1 cellular context compared by ENCODE assay signal in the genomic region with DNA sequence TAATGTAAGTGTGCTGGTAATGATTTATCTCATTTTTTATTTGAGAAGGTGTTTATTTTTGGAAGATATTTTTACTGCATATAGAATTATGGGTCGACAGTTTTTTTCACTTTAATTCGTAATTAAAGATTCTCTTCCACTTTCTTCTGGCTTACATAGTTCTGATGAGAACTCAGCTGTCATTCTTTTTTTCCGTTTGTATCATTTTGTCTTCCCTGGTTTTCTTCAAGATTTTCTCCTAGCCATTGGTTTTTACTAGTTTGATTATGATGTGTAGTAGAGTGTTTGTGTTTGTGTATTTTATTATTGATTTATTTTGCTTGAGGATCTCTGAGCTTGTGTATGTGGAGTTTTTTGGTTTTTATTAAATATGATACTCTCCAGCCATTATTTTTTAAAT.
TF ChIP-seq lines count a peak whose summit lies in the region.

No MANE protein-coding gene starts in this region.

TF ChIP-seq in GM12878, 131 proteins besides CTCF, POLR2A, EP300 and RAD21 (continued from another document):
- TF ChIP-seq ZBTB40 (IDR thresholded peaks at IDR 0.05; ENCODE audit: borderline replicate concordance) (no peak), SIX5 (IDR thresholded peaks at IDR 0.05; ENCODE audit: low read depth, low read length, severe bottlenecking) (no peak), NBN (IDR thresholded peaks at IDR 0.05) (no peak), MTA3 (IDR thresholded peaks at IDR 0.05; ENCODE audit: borderline replicate concordance, low read length) (no peak), PAX5 (IDR thresholded peaks at IDR 0.05; ENCODE audit: borderline replicate concordance, low read depth, low read length) (no peak), RFX5 (IDR thresholded peaks at IDR 0.05; ENCODE audit: low read depth, low read length) (no peak), STAT3 (IDR thresholded peaks at IDR 0.05; ENCODE audit: low read depth, low read length) (no peak), CBX5 (IDR thresholded peaks at IDR 0.05; ENCODE audit: low read depth) (peak; percentile 80), MTA2 (IDR thresholded peaks at IDR 0.05; ENCODE audit: low read depth) (no peak), FOXK2 (IDR thresholded peaks at IDR 0.05) (no peak), ZNF24 (IDR thresholded peaks at IDR 0.05) (peak; percentile 71), RBBP5 (conservative IDR thresholded peaks at IDR 0.05) (no peak)
